ENCODE assay signal across 24 cellular contexts in genomic region chr17:18155179-18155578, GRCh38. TPM values are rescaled to one million over a fixed set of nuclear protein-coding genes. Genes with fewer than 3 reads are reported as not detected.
DNase-seq lines count a peak whose midpoint lies in the region; ATAC-seq, FAIRE-seq and TF ChIP-seq lines count a peak whose summit lies in the region.
"Had no signal": no experiment of that assay in that cellular context is flagged by ENCODE, and none has a peak within 500 bp of the region (broad histone marks: within the 10 kb centered on the region; RNA-seq: fewer than 3 reads in every experiment).

No MANE protein-coding gene starts in this region.

- H3K27ac Mint-ChIP-seq in naive thymus-derived CD8-positive, alpha-beta T cell = peak overlapping the region in 6 of 10 donors; percentile 6 to 86 (median 60)
- no peak overlapping the region for H3K27ac Mint-ChIP-seq in type B pancreatic cell
- H3K27ac Mint-ChIP-seq: GM23338, HFFc6 had no signal

- H3K56ac ChIP-seq in H1 (replicated peaks; ENCODE audit: insufficient read length, low read depth, low read length) = no peak overlapping the region

- H3K79me1 ChIP-seq in H1 (ENCODE audit: low read depth, low read length) = no peaks in the 10 kb centered on the region

- H3K36me3 Mint-ChIP-seq in naive thymus-derived CD8-positive, alpha-beta T cell = no peaks in the 10 kb centered on the region
- no peaks in the 10 kb centered on the region for H3K36me3 Mint-ChIP-seq in type B pancreatic cell
- H3K36me3 Mint-ChIP-seq: CD14-positive monocyte; CD4-positive, alpha-beta memory T cell had no signal

- H2AFZ ChIP-seq in H1 (ENCODE audit: low read length) = no peak overlapping the region
- H2AFZ ChIP-seq: GM23338 had no signal

- no peaks in the 10 kb centered on the region for H3K79me2 ChIP-seq in H1 (ENCODE audit: control insufficient read depth in 1 of 2, insufficient read depth in 2 of 2, low read length in 2 of 2)

- H3K18ac ChIP-seq in H1 (ENCODE audit: extremely low read depth, low read length) = no peak overlapping the region

- no peaks in the 10 kb centered on the region; a peak in 1 of 7 replicates for H3K27me3 ChIP-seq in H1 (replicated peaks in 1 of 4; ENCODE audit: control insufficient read depth in 3 of 4, extremely low read depth in 1 of 4, insufficient read depth in 3 of 4, low read length in 3 of 4)
- H3K27me3 ChIP-seq: BE2C; BLaER1 treated with 17β-estradiol and CSF1 and Interleukin-3, amounts not matched to agents 10 nM and 100 nM had no signal

- peaks cover 2 to 19% (median 10%) of the 10 kb centered on the region in 4 experiments for H3K4me1 ChIP-seq in H1 (replicated peaks in 1 of 4; ENCODE audit: control insufficient read depth in 3 of 4, insufficient read depth in 4 of 4, low read length in 3 of 4)
- H3K4me1 ChIP-seq: BE2C, HAP-1 had no signal

- H2BK5ac ChIP-seq in H1 (ENCODE audit: low read depth, low read length) = no peak overlapping the region

- no peaks in the 10 kb centered on the region for H3K9me3 ChIP-seq in H1 (ENCODE audit: insufficient read depth in 2 of 2, low read depth in 1 of 2, low read length in 1 of 2)
- H3K9me3 ChIP-seq: BE2C; BLaER1 treated with 17β-estradiol and CSF1 and Interleukin-3, amounts not matched to agents 10 nM and 100 nM; HAP-1 had no signal

- H2AK5ac ChIP-seq in H1 (ENCODE audit: low read depth, low read length) = no peak overlapping the region

- no peaks in the 10 kb centered on the region for H3K9me3 Mint-ChIP-seq in naive thymus-derived CD8-positive, alpha-beta T cell
- H3K9me3 Mint-ChIP-seq in type B pancreatic cell = no peaks in the 10 kb centered on the region
- H3K9me3 Mint-ChIP-seq: CD14-positive monocyte; CD4-positive, alpha-beta memory T cell; GM23338; HFFc6 had no signal

- no peak overlapping the region for H3K27ac ChIP-seq in H1 (ENCODE audit: low read depth, low read length)
- H3K27ac ChIP-seq: BLaER1 treated with 17β-estradiol and CSF1 and Interleukin-3, amounts not matched to agents 10 nM and 100 nM had no signal

- H2BK120ac ChIP-seq in H1 (replicated peaks; ENCODE audit: low read depth, low read length) = no peak overlapping the region

- H3K4ac ChIP-seq in H1 (replicated peaks; ENCODE audit: insufficient read length, low read depth, low read length) = no peak overlapping the region

- CTCF ChIA-PET in H1 (lab: Charles Lee; ENCODE audit: partially characterized antibody) = interaction anchor here (0.9 to 10.9 kb wide), 7 partner anchors 13 to 62 kb away, joined by 3 to 141 read pairs (median 3); partner anchors contain the start of gene ALKBH5

- FAIRE-seq in HTR-8/SVneo (lab: Jason Lieb, UNC) (peak; percentile 75), H1 (lab: Jason Lieb, UNC) (no peak)
- FAIRE-seq: GM12891, GM18507, H54 had no signal

- WGBS in H1 (ENCODE audit: extremely low coverage in 1 of 2, insufficient coverage in 1 of 2, insufficient read length in 1 of 2, insufficient replicate concordance in 2 of 2, low coverage in 1 of 2, low lambda C conversion rate in 2 of 2, missing lambda C conversion rate in 1 of 2), 2 experiments = 87% methylated on average over 14 of the region's 14 CpGs; no CpG with 5 or more reads in 1 of the 2 experiments

- no peak for TF ChIP-seq EP300 in H1 (IDR thresholded peaks at IDR 0.05; ENCODE audit: borderline replicate concordance in 1 of 2, low read depth in 2 of 2, low read length in 2 of 2)

- no peak overlapping the region for H2BK20ac ChIP-seq in H1 (ENCODE audit: low read length)

- H3K27me3 Mint-ChIP-seq in naive thymus-derived CD8-positive, alpha-beta T cell = no peaks in the 10 kb centered on the region
- no peaks in the 10 kb centered on the region for H3K27me3 Mint-ChIP-seq in type B pancreatic cell
- H3K27me3 Mint-ChIP-seq: CD4-positive, alpha-beta memory T cell had no signal

- TF ChIP-seq CTCF in H1 (IDR thresholded peaks at IDR 0.05; ENCODE audit: control extremely low read depth in 1 of 3, insufficient read depth in 1 of 3, low read depth in 1 of 3, low read length in 3 of 3) (no peak), type B pancreatic cell (conservative IDR thresholded peaks at IDR 0.05) (no peak)

- H3K4me1 Mint-ChIP-seq in naive thymus-derived CD8-positive, alpha-beta T cell = peaks cover 13 to 39% (median 25%) of the 10 kb centered on the region in 4 donors
- H3K4me1 Mint-ChIP-seq in type B pancreatic cell (ENCODE audit: unreplicated experiment) = peaks cover 21% of the 10 kb centered on the region

- DNase-seq in HTR-8/SVneo (ENCODE audit: insufficient read length, low spot score) = no peak
- DNase-seq in H1 (ENCODE audit: low read depth in 1 of 2, low spot score in 2 of 2) = no peak
- no peak for DNase-seq in naive thymus-derived CD8-positive, alpha-beta T cell
- DNase-seq in type B pancreatic cell (ENCODE audit: extremely low spot score, unreplicated experiment) = no peak
- DNase-seq in NCI-H748 (lab: John Stamatoyannopoulos, UW; ENCODE audit: unreplicated experiment) = no peak
- no peak for DNase-seq in HuH-7 (ENCODE audit: low spot score)
- no peak for DNase-seq in NCI-H345 (lab: John Stamatoyannopoulos, UW)
- DNase-seq: BE2C; Calu3; CD4-positive, alpha-beta memory T cell; COR-L47; DMS79 treated with DMSO at 0.1 percent for 48 hours; GF-D8; HFFc6 had no signal

- POLR2A ChIA-PET in H1 (lab: Charles Lee; ENCODE audit: partially characterized antibody) = interaction anchor here (1.3 to 1.4 kb wide), 2 partner anchors 9 to 28 kb away, joined by 3 to 6 read pairs; partner anchors contain the start of gene ALKBH5
- POLR2A ChIA-PET in naive thymus-derived CD8-positive, alpha-beta T cell (lab: Charles Lee) = interaction anchor here (0.6 to 4.4 kb wide), 3 partner anchors 28 to 817 kb away, joined by 5 to 29 read pairs (median 8); partner anchors contain the start of gene ALKBH5

- no peak overlapping the region for H3K14ac ChIP-seq in H1 (ENCODE audit: insufficient read length)

- H3K23me2 ChIP-seq in H1 (ENCODE audit: low read depth, low read length) = peaks cover 4% of the 10 kb centered on the region; the same call in 1 of the 2 replicates

- no peak overlapping the region for H4K5ac ChIP-seq in H1 (ENCODE audit: insufficient read length, low read depth, low read length)

- H4K91ac ChIP-seq in H1 (replicated peaks; ENCODE audit: insufficient read length, low read length) = no peak overlapping the region

- no peak overlapping the region for H3K9ac ChIP-seq in H1 (replicated peaks in 1 of 4; ENCODE audit: extremely low read depth in 1 of 4, low read depth in 3 of 4, low read length in 3 of 4)
- H3K9ac ChIP-seq: BLaER1 treated with 17β-estradiol and CSF1 and Interleukin-3, amounts not matched to agents 10 nM and 100 nM had no signal

- H4K20me1 ChIP-seq in H1 (replicated peaks in 1 of 2; ENCODE audit: control insufficient read depth in 1 of 2, insufficient read depth in 2 of 2, low read length in 2 of 2) = no peaks in the 10 kb centered on the region
- H4K20me1 ChIP-seq: BLaER1 treated with 17β-estradiol and CSF1 and Interleukin-3, amounts not matched to agents 10 nM and 100 nM had no signal

- ATAC-seq in naive thymus-derived CD8-positive, alpha-beta T cell = no peak
- ATAC-seq in HG03039 (IDR thresholded peaks at IDR 0.05; ENCODE audit: unreplicated experiment) = no peak
- ATAC-seq: GM23338 had no signal

- no peaks in the 10 kb centered on the region for H3K36me3 ChIP-seq in H1 (ENCODE audit: control insufficient read depth in 2 of 4, insufficient read depth in 4 of 4, low read length in 3 of 4)
- H3K36me3 ChIP-seq: BE2C; BLaER1 treated with 17β-estradiol and CSF1 and Interleukin-3, amounts not matched to agents 10 nM and 100 nM; HAP-1 had no signal

- TF ChIP-seq POLR2A in H1 (IDR thresholded peaks at IDR 0.05; ENCODE audit: control extremely low read depth in 1 of 2, low read depth in 2 of 2, low read length in 2 of 2) = no peak

- H2BK12ac ChIP-seq in H1 (ENCODE audit: low read depth, low read length) = peak overlapping the region; percentile 75; the same call in 1 of the 2 replicates

- H3K23ac ChIP-seq in H1 (ENCODE audit: insufficient read length) = no peak overlapping the region

- 0 out of 2 replicates have a peak overlapping the region, but pooled peaks have one; percentile 7 for H2BK15ac ChIP-seq in H1 (ENCODE audit: low read length)

- H4K8ac ChIP-seq in H1 (ENCODE audit: extremely low read depth, insufficient read depth, low read length) = no peak overlapping the region

- peak overlapping the region in 1 of 10 donors; percentile 2 for H3K4me3 Mint-ChIP-seq in naive thymus-derived CD8-positive, alpha-beta T cell
- peak overlapping the region; percentile 27 for H3K4me3 Mint-ChIP-seq in type B pancreatic cell
- H3K4me3 Mint-ChIP-seq: CD14-positive monocyte, GM23338, HFFc6 had no signal

- no peak overlapping the region for H3K4me2 ChIP-seq in H1 (ENCODE audit: insufficient read depth in 1 of 2, low read depth in 2 of 2, low read length in 2 of 2)
- H3K4me2 ChIP-seq: GM23338 had no signal

- TF ChIP-seq RAD21 in H1 (IDR thresholded peaks at IDR 0.05 in 1 of 2, conservative IDR thresholded peaks at IDR 0.05 in 1 of 2; ENCODE audit: low read depth in 2 of 2, low read length in 2 of 2) = no peak

- no peak overlapping the region for H3K4me3 ChIP-seq in H1 (ENCODE audit: extremely low read depth in 1 of 4, insufficient read depth in 2 of 4, low read depth in 3 of 4, low read length in 4 of 4)
- H3K4me3 ChIP-seq: BLaER1 treated with 17β-estradiol and CSF1 and Interleukin-3, amounts not matched to agents 10 nM and 100 nM; GM23338; HAP-1 had no signal

RNA-seq across cellular contexts. Expression of gene ALKBH5, which starts 28.4 kb away (rescaled TPM):
- total RNA-seq in H1 (2021; fragmentation: NEBNext Ultra II Directional; extraction: Animal tissue kit (Norgen Biotek cat#: 25700)) = 86.4 and 86.6 TPM in 2 replicates
- polyA plus RNA-seq in H1 (2011; rRNA removed) = 63.7 and 66.5 TPM in 2 replicates
- polyA plus RNA-seq in H1 (2011; cell fraction: cytosol; rRNA removed) = 58.7 TPM
- 46.3 TPM for polyA plus RNA-seq in H1 (2011; cell fraction: nucleus; rRNA removed)
- 39.8 to 45.6 TPM (median 42.8 TPM) in 4 replicates for polyA plus RNA-seq in H1 (2012, experiment 1 of 2)
- polyA plus RNA-seq in H1 (2012, experiment 2 of 2) = 74.9 TPM
- polyA plus RNA-seq in H1 (2013, experiment 1 of 2) = 45.3 TPM
- polyA plus RNA-seq in H1 (2013, experiment 2 of 2) = 45.3 TPM
- polyA minus RNA-seq in H1 (2011; rRNA and poly(A)+ RNA removed) = 74.1 and 101 TPM in 2 replicates
- polyA minus RNA-seq in H1 (2011; cell fraction: cytosol; rRNA and poly(A)+ RNA removed) = 76.5 TPM
- polyA minus RNA-seq in H1 (2011; cell fraction: nucleus; rRNA and poly(A)+ RNA removed) = 35.4 TPM
- 100 to 1,000 TPM; 109 to 120 TPM for total RNA-seq in naive thymus-derived CD8-positive, alpha-beta T cell
- polyA plus RNA-seq in naive thymus-derived CD8-positive, alpha-beta T cell = 100 to 1,000 TPM; 125 to 148 (median 129) TPM
- total RNA-seq in type B pancreatic cell (ENCODE audit: low replicate concordance) = 79.8 and 88.8 TPM in 2 replicates

RNA-seq across cellular contexts. Expression of gene MYO15A, which starts 46.6 kb away (rescaled TPM):
- total RNA-seq in H1 (2021; fragmentation: NEBNext Ultra II Directional; extraction: Animal tissue kit (Norgen Biotek cat#: 25700)) = 1.5 and 1.6 TPM in 2 replicates
- polyA plus RNA-seq in H1 (2011; rRNA removed) = 4.2 and 5.5 TPM in 2 replicates
- polyA plus RNA-seq in H1 (2011; cell fraction: cytosol; rRNA removed) = 5.4 TPM
- 22.4 TPM for polyA plus RNA-seq in H1 (2011; cell fraction: nucleus; rRNA removed)
- 2.0 to 4.0 TPM (median 3.2 TPM) in 4 replicates for polyA plus RNA-seq in H1 (2012, experiment 1 of 2)
- 1.1 TPM for polyA plus RNA-seq in H1 (2012, experiment 2 of 2)
- polyA plus RNA-seq in H1 (2013, experiment 1 of 2) = 1.2 TPM
- polyA plus RNA-seq in H1 (2013, experiment 2 of 2) = 0.94 TPM
- 1.7 and 3.2 TPM in 2 replicates for polyA minus RNA-seq in H1 (2011; rRNA and poly(A)+ RNA removed)
- 1.7 TPM for polyA minus RNA-seq in H1 (2011; cell fraction: cytosol; rRNA and poly(A)+ RNA removed)
- polyA minus RNA-seq in H1 (2011; cell fraction: nucleus; rRNA and poly(A)+ RNA removed) = 7.4 TPM
- total RNA-seq in naive thymus-derived CD8-positive, alpha-beta T cell = 1 to 10 TPM; 1.5 to 2.0 TPM
- under 1 TPM; 0.13 to 0.46 (median 0.16) TPM for polyA plus RNA-seq in naive thymus-derived CD8-positive, alpha-beta T cell
- 1.8 and 2.2 TPM in 2 replicates for total RNA-seq in type B pancreatic cell (ENCODE audit: low replicate concordance)
- total RNA-seq: Daoy, G401 had no signal
